In genomic region chr1:156114101-156114918, GRCh38 we compare ENCODE assay signal across 8 cellular contexts. TPM values are rescaled to one million over a fixed set of nuclear protein-coding genes. Genes with fewer than 3 reads are reported as not detected.
DNase-seq lines count a peak whose midpoint lies in the region; ATAC-seq, FAIRE-seq and TF ChIP-seq lines count a peak whose summit lies in the region.

Gene LMNA (plus strand): TSS chr1:156114711. CDS start chr1:156114919, 208 bp downstream.

- ATAC-seq in HG03045 (IDR thresholded peaks at IDR 0.05; ENCODE audit: unreplicated experiment) (peak; percentile 79), activated B cell treated with CpG ODN at 0.5 μM for 24 hours (ENCODE audit: low read depth) (peak; percentile 84)

- peak; percentile 63 for FAIRE-seq in GM18507 (lab: Jason Lieb, UNC)

- H3K27ac Mint-ChIP-seq in activated B cell treated with CpG ODN at 0.5 μM for 24 hours: peak within 1 kb of the TSS; percentile 77

- POLR2A ChIA-PET in activated B cell treated with CpG ODN at 0.5 μM for 24 hours (lab: Charles Lee): interaction anchor here (1.2 to 7.5 kb wide), 4 partner anchors 8 to 168 kb away, joined by 3 to 78 read pairs (median 22); partner anchors contain the start of gene SMG5

- H3K36me3 Mint-ChIP-seq in activated B cell treated with CpG ODN at 0.5 μM for 24 hours (ENCODE audit: low read depth): peaks cover 4% of the 10 kb centered on the region

- peak within 1 kb of the TSS; percentile 86 for H3K4me3 Mint-ChIP-seq in activated B cell treated with CpG ODN at 0.5 μM for 24 hours

- H3K4me1 Mint-ChIP-seq in activated B cell treated with CpG ODN at 0.5 μM for 24 hours: peaks cover 33% of the 10 kb centered on the region

- CTCF ChIA-PET in activated B cell treated with CpG ODN at 0.5 μM for 24 hours (lab: Charles Lee): interaction anchor here (0.9 to 3.8 kb wide), 3 partner anchors 15 to 30 kb away, joined by 3 to 16 read pairs (median 15); no protein-coding TSS in a partner anchor

- H3K4me3 ChIP-seq in cardiac fibroblast (replicated peaks in 1 of 2; ENCODE audit: low read depth in 2 of 2, low read length in 2 of 2): peak within 1 kb of the TSS; percentile 74 to 100

- intact Hi-C loops in activated B cell treated with CpG ODN at 0.5 μM for 24 hours (cut with micrococcal nuclease): loop anchor here (1.0 kb wide), 3 partner anchors 8 to 17 kb away; no protein-coding TSS in a partner anchor

- H3K27me3 Mint-ChIP-seq in activated B cell treated with CpG ODN at 0.5 μM for 24 hours: peaks cover 13% of the 10 kb centered on the region

- TF ChIP-seq CTCF in activated B cell treated with CpG ODN at 0.5 μM for 24 hours (IDR thresholded peaks at IDR 0.05) (no peak), cardiac fibroblast (IDR thresholded peaks at IDR 0.05; ENCODE audit: low read depth, low read length) (no peak)

- no peaks in the 10 kb centered on the region for H3K9me3 Mint-ChIP-seq in activated B cell treated with CpG ODN at 0.5 μM for 24 hours

- DNase-seq in GM18507 (ENCODE audit: extremely low spot score, insufficient read length, low read depth) (no peak), NCI-H2171 (lab: John Stamatoyannopoulos, UW) (peak; percentile 52), activated B cell treated with CpG ODN at 0.5 μM for 24 hours (peak; percentile 65), cardiac fibroblast (ENCODE audit: low read depth in 2 of 2) (peak; percentile 96 to 98), inferior parietal cortex (ENCODE audit: extremely low spot score) (peak; percentile 79), SKM-1 (lab: John Stamatoyannopoulos, UW; ENCODE audit: unreplicated experiment) (no peak)
- peak; percentile 69 for DNase-seq in stimulated activated CD4-positive, alpha-beta T cell treated with anti-CD3 and anti-CD28 coated beads, Interleukin-12 subunit alpha, Interleukin-12 subunit beta, amount 100 ng/mL, for 4 hours

RNA-seq across cellular contexts. Expression of gene LMNA, which starts in this region (rescaled TPM):
- 40.4 and 47.5 TPM in 2 replicates for total RNA-seq in activated B cell treated with CpG ODN at 0.5 μM for 24 hours

Comparison
In these comparisons a context has a peak if more than half of its experiments do, and no peak if none do; other contexts are left out.
1. DNase-seq: peak in NCI-H2171 (single experiment), activated B cell treated with CpG ODN at 0.5 μM for 24 hours (single experiment), cardiac fibroblast (2 of 2), inferior parietal cortex (single experiment) and stimulated activated CD4-positive, alpha-beta T cell treated with anti-CD3 and anti-CD28 coated beads, Interleukin-12 subunit alpha, Interleukin-12 subunit beta, amount 100 ng/mL, for 4 hours (single experiment); none in GM18507 (single experiment) and SKM-1 (single experiment).